ENCODE assay signal across 8 cellular contexts in the genomic region with DNA sequence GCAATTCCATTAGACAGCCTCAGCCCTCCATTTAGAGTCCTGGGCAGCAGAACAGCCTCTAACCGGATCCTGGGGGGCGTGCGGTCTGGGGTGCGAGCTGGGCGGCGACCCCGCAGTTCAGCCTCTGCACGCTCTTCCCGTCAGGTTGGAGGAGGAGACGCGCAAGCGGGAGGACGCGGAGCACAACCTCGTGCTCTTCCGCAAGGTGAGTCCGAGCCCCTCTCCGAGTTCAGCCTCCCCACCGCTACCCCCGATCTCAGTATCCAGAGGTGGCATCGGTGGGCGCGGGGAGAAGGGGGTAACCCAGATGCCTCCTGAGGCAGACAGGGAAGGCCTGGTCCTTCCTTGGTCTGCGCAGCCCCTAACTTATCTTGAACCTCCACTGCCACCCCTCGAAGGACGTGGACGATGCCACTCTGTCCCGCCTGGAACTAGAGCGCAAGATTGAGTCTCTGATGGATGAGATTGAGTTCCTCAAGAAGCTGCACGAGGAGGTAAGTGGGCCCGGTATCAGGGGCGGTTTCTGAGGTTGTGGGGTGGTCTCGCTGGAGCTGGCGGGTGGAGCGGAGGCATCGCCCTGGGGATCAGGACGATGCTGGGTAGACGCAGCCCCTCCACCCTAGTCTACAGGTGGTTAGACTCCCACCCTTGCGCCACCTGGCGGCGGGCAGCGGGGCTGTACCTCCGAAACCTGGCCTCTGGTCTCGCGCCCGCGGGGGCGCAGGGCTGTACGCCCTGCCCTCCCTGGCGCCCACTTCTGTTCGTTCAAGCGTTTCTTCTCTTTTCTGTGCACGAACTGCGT. TPM values are rescaled to one million over a fixed set of nuclear protein-coding genes. Genes with fewer than 3 reads are reported as not detected.
A peak's percentile ranks its signal among the peaks of the same experiment; 100 is the strongest.
DNase-seq lines count a peak whose midpoint lies in the region; ATAC-seq and TF ChIP-seq lines count a peak whose summit lies in the region.

No MANE protein-coding gene starts in this region.

- 19 to 25% methylated on average over 54 of the region's 54 CpGs for WGBS in sigmoid colon, 2 donors

- H3K27me3 ChIP-seq in sigmoid colon: peaks cover 46 to 72% (median 49%) of the 10 kb centered on the region in 3 donors

- no peak overlapping the region for H3K27ac ChIP-seq in sigmoid colon

- H3K36me3 ChIP-seq in sigmoid colon: no peaks in the 10 kb centered on the region

- intact Hi-C loops in sigmoid colon (cut with DNase I): no loop called here

- TF ChIP-seq EP300 in sigmoid colon (IDR thresholded peaks at IDR 0.05): no peak

- H3K4me1 ChIP-seq in sigmoid colon: peaks cover 0 to 31% (median 25%) of the 10 kb centered on the region in 4 donors

- DNase-seq in GM13976 (ENCODE audit: low spot score): peak; percentile 90
- DNase-seq in NCI-H748 (lab: John Stamatoyannopoulos, UW; ENCODE audit: unreplicated experiment): peak; percentile 85
- DNase-seq in activated T-cell treated with anti-CD3 and anti-CD28 coated beads, Interleukin-2, amount 50 U/mL, for 48 hours: peak; percentile 78 to 82
- no peak for DNase-seq in fibroblast of pulmonary artery (ENCODE audit: low read depth)
- DNase-seq in sigmoid colon: peak; percentile 57
- no peak for DNase-seq in NCI-H1694 (lab: John Stamatoyannopoulos, UW)
- no peak for DNase-seq in Ammon's horn (ENCODE audit: low spot score)

- H3K4me3 ChIP-seq in fibroblast of pulmonary artery (replicated peaks; ENCODE audit: low read depth, low read length) (no peak overlapping the region), sigmoid colon (no peak overlapping the region)

- no peaks in the 10 kb centered on the region for H3K9me3 ChIP-seq in sigmoid colon

- no peak for ATAC-seq in GM18505 (IDR thresholded peaks at IDR 0.05; ENCODE audit: unreplicated experiment)

- in situ Hi-C loops in GM13976 (cut with MboI; ENCODE audit: low sequenced_read_pairs, unreplicated experiment): no loop called here

- peak; percentile 75 for TF ChIP-seq CTCF in GM13976 (IDR thresholded peaks at IDR 0.05; ENCODE audit: borderline replicate concordance, control extremely low read depth, extremely low read depth, insufficient read depth, missing control alignments)
- TF ChIP-seq CTCF in fibroblast of pulmonary artery (IDR thresholded peaks at IDR 0.05; ENCODE audit: low read length, missing control alignments): peak; percentile 59
- TF ChIP-seq CTCF in sigmoid colon (IDR thresholded peaks at IDR 0.05): peak in 3 of 4 experiments; percentile 22 to 44 (median 31)

- no peak for TF ChIP-seq POLR2A in sigmoid colon (IDR thresholded peaks at IDR 0.05)
- no peak for TF ChIP-seq POLR2A in GM18505 (IDR thresholded peaks at IDR 0.05; ENCODE audit: borderline replicate concordance, extremely low read depth, insufficient read depth, insufficient read length)

RNA-seq across cellular contexts. Expression of gene PRPH, which starts 1.3 kb away (rescaled TPM):
- total RNA-seq in sigmoid colon: 10 to 100 TPM; 19.7 to 56.2 (median 38.6) TPM
- polyA plus RNA-seq in sigmoid colon: 10 to 100 TPM in 1 of 3 donors, 1 to 10 TPM in 1, under 1 TPM in 1; 0.46 to 31.8 (median 2.4) TPM

RNA-seq across cellular contexts. Expression of gene TROAP, which starts 26.8 kb away (rescaled TPM):
- under 1 TPM in 1 of 4 donors, not detected in 3; 0.36 TPM for total RNA-seq in sigmoid colon
- polyA plus RNA-seq in sigmoid colon: 10 to 100 TPM in 1 of 3 donors, 1 to 10 TPM in 2; 4.8 to 25.7 (median 5.1) TPM

RNA-seq across cellular contexts. Expression of gene TUBA1C, which starts 31.4 kb away (rescaled TPM):
- total RNA-seq in sigmoid colon: 100 to 1,000 TPM in 1 of 4 donors, 10 to 100 TPM in 3; 54.8 to 108 (median 87.2) TPM
- polyA plus RNA-seq in sigmoid colon: 100 to 1,000 TPM; 411 to 694 (median 519) TPM

RNA-seq across cellular contexts. Expression of gene C1QL4, which starts 40.8 kb away (rescaled TPM):
- total RNA-seq in sigmoid colon: not detected
- polyA plus RNA-seq in sigmoid colon: under 1 TPM in 1 of 3 donors, not detected in 2; 0.03 TPM

RNA-seq across cellular contexts. Expression of gene DNAJC22, which starts 50.5 kb away (rescaled TPM):
- under 1 TPM in 3 of 4 donors, not detected in 1; under 0.01 to 0.28 (median 0.16) TPM for total RNA-seq in sigmoid colon
- 10 to 100 TPM in 1 of 3 donors, 1 to 10 TPM in 2; 4.6 to 12.8 (median 7.8) TPM for polyA plus RNA-seq in sigmoid colon

Comparison
In these comparisons a context has a peak if more than half of its experiments do, and no peak if none do; other contexts are left out.
1. DNase-seq: peak in GM13976 (single experiment), NCI-H748 (single experiment), activated T-cell treated with anti-CD3 and anti-CD28 coated beads, Interleukin-2, amount 50 U/mL, for 48 hours (2 of 2) and sigmoid colon (single experiment); none in fibroblast of pulmonary artery (single experiment), NCI-H1694 (single experiment) and Ammon's horn (single experiment).
2. Peak in every context shown above with its lines, with median percentiles within 50 percentile points of each other: CTCF ChIP-seq.